1 cellular context compared by ENCODE assay signal in genomic region chr16:11794447-11794846, GRCh38.
TF ChIP-seq lines count a peak whose summit lies in the region.

No MANE protein-coding gene starts in this region.

TF ChIP-seq in GM23338, 12 proteins besides CTCF, POLR2A, EP300 and RAD21 (continued from another document):
- no peak for TF ChIP-seq ZNF462 (CRISPR knock-in tag; IDR thresholded peaks at IDR 0.05)
- no peak for TF ChIP-seq STAT1 (IDR thresholded peaks at IDR 0.05; ENCODE audit: unreplicated experiment)
